In the genomic region with DNA sequence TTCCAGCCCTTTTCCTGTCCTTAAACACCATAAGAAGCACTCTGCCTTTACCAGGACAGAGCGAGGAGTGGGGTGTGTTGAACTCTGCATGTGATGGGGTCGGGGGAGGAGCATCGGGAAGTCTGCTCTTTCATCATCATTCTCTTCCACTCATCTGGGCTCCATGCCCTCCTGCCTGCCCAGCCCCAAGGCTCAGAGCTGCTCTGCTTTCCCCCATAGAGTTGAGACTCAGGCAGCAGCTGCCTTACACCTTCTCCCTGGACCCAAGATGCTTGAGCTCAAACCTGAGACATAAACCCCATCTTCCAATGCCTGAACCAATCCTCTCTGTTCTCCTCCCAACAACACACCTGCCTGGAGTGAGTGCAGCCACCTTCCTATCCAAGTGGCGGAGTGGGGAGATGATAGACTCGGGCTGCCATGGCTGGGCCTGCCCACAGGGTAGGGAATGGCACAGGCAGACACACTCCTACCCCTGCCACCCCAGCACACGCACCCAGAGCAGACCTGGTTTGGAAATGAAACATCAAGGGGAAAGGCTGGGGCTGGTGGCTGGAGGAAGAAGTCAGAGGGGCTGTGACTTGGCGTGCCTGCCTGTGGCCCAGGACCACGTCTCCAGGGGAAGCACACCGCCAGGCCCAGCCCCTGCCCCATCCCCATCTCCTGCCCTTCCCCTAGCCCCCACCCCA, we compare ENCODE assay signal across 8 cellular contexts. TPM values are rescaled to one million over a fixed set of nuclear protein-coding genes. Genes with fewer than 3 reads are reported as not detected.
DNase-seq lines count a peak whose midpoint lies in the region; ATAC-seq and TF ChIP-seq lines count a peak whose summit lies in the region.

No MANE protein-coding gene starts in this region.

- H3K4me1 ChIP-seq in CD8-positive, alpha-beta T cell (ENCODE audit: insufficient read depth, low read length): peaks cover 31% of the 10 kb centered on the region
- H3K4me1 ChIP-seq in mucosa of rectum (ENCODE audit: control insufficient read depth in 2 of 2, insufficient read depth in 2 of 2, low read length in 2 of 2): peaks cover 28 to 37% of the 10 kb centered on the region in 2 donors

- peak overlapping the region; percentile 40 for H3K4me3 Mint-ChIP-seq in CD8-positive, alpha-beta T cell

- no peaks in the 10 kb centered on the region for H3K36me3 ChIP-seq in CD8-positive, alpha-beta T cell (ENCODE audit: insufficient read depth, low read length)
- no peaks in the 10 kb centered on the region for H3K36me3 ChIP-seq in mucosa of rectum (ENCODE audit: control insufficient read depth in 2 of 2, insufficient read depth in 2 of 2, low read length in 2 of 2)

- H3K27ac Mint-ChIP-seq in CD8-positive, alpha-beta T cell: no peak overlapping the region

- peaks cover 28% of the 10 kb centered on the region for H3K4me1 Mint-ChIP-seq in CD8-positive, alpha-beta T cell (ENCODE audit: low read depth)

- peaks cover 2% of the 10 kb centered on the region for H3K36me3 Mint-ChIP-seq in CD8-positive, alpha-beta T cell

- DNase-seq in CD8-positive, alpha-beta T cell: no peak
- peak; percentile 76 for DNase-seq in NAMALWA (ENCODE audit: low spot score)
- DNase-seq in choroid plexus epithelial cell (ENCODE audit: low read depth): peak; percentile 76
- no peak for DNase-seq in NCI-H1417 treated with DMSO at 0.1 percent for 48 hours (lab: John Stamatoyannopoulos, UW)
- DNase-seq in NCI-H2029 treated with DMSO at 0.1 percent for 48 hours (lab: John Stamatoyannopoulos, UW): no peak
- no peak for DNase-seq in NCI-H1436 (lab: John Stamatoyannopoulos, UW)
- no peak for DNase-seq in NCI-H2029 (lab: John Stamatoyannopoulos, UW)

- no peaks in the 10 kb centered on the region for H3K27me3 ChIP-seq in CD8-positive, alpha-beta T cell (ENCODE audit: insufficient read depth, low read length)
- H3K27me3 ChIP-seq in mucosa of rectum (ENCODE audit: control insufficient read depth in 2 of 2, insufficient read depth in 2 of 2, low read length in 2 of 2): no peaks in the 10 kb centered on the region

- intact Hi-C loops in CD8-positive, alpha-beta T cell (cut with DNase I, micrococcal nuclease): loop anchor here (2.0 kb wide), 2 partner anchors 26 to 28 kb away; a partner anchor contains a TSS

- no peaks in the 10 kb centered on the region for H3K27me3 Mint-ChIP-seq in CD8-positive, alpha-beta T cell (ENCODE audit: low read depth)

- no peaks in the 10 kb centered on the region for H3K9me3 Mint-ChIP-seq in CD8-positive, alpha-beta T cell

- H3K9me3 ChIP-seq in CD8-positive, alpha-beta T cell (ENCODE audit: low read length): no peaks in the 10 kb centered on the region
- H3K9me3 ChIP-seq in mucosa of rectum (ENCODE audit: control insufficient read depth in 2 of 2, low read length in 2 of 2): no peaks in the 10 kb centered on the region

- no peak for TF ChIP-seq CTCF in CD8-positive, alpha-beta T cell (IDR thresholded peaks at IDR 0.05)
- TF ChIP-seq CTCF in choroid plexus epithelial cell (conservative IDR thresholded peaks at IDR 0.05; ENCODE audit: low read depth, low read length): no peak

- no peak for ATAC-seq in CD8-positive, alpha-beta T cell

- CTCF ChIA-PET in CD8-positive, alpha-beta T cell (lab: Charles Lee): interaction anchor here (1.2 to 2.8 kb wide), 3 partner anchors 12 to 68 kb away, joined by 4 to 12 read pairs (median 4); no protein-coding TSS in a partner anchor

- no peak overlapping the region for H3K9ac ChIP-seq in mucosa of rectum (ENCODE audit: low read depth in 1 of 2, low read length in 2 of 2)

- POLR2A ChIA-PET in CD8-positive, alpha-beta T cell (lab: Charles Lee): interaction anchor here (1.2 kb wide), 1 partner anchor 27 kb away, joined by 3 read pairs; no protein-coding TSS in a partner anchor

- no peak overlapping the region for H3K27ac ChIP-seq in CD8-positive, alpha-beta T cell (ENCODE audit: low read depth, low read length)
- H3K27ac ChIP-seq in mucosa of rectum (ENCODE audit: low read depth in 2 of 2, low read length in 2 of 2): peak overlapping the region; percentile 42 to 79

- H3K4me3 ChIP-seq in CD8-positive, alpha-beta T cell (ENCODE audit: low read depth, low read length): peak overlapping the region; percentile 35
- H3K4me3 ChIP-seq in choroid plexus epithelial cell (ENCODE audit: low read depth, low read length) (no peak overlapping the region), mucosa of rectum (ENCODE audit: low read length in 2 of 2) (no peak overlapping the region)

RNA-seq across cellular contexts. Expression of a gene that starts 28.4 kb away (rescaled TPM):
- 10 to 100 TPM; 10.2 to 12.7 TPM for total RNA-seq in CD8-positive, alpha-beta T cell

RNA-seq across cellular contexts. Expression of a gene that starts 40.2 kb away (rescaled TPM):
- total RNA-seq in CD8-positive, alpha-beta T cell: not detected

Comparison
In these comparisons a context has a peak if more than half of its experiments do, and no peak if none do; other contexts are left out.
1. DNase-seq: peak in NAMALWA (single experiment) and choroid plexus epithelial cell (single experiment); none in CD8-positive, alpha-beta T cell (0 of 7), NCI-H1417 treated with DMSO at 0.1 percent for 48 hours (single experiment), NCI-H2029 treated with DMSO at 0.1 percent for 48 hours (single experiment), NCI-H1436 (single experiment) and NCI-H2029 (single experiment).